Comparison of ENCODE assay signal across 11 cellular contexts in the genomic region with DNA sequence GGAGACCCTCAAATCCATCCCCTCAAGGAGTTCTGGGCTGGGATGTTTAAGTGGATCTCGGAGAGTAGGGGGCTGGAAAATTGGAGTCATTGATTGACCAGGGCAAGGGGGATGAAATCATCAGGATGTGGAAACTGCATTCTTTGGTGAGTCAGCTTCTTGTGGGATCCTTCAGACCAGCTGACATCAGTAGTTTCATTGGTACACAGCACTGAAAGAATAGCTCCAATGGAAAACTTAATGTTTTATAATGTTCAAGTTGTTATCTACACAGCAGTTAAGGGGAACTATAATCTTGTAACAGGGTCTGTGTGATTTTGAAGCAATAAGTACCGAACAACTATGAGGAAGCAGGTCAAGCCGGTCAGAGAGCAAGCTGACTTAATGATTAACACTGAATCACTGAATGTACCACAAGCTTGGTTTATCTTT.
DNase-seq lines count a peak whose midpoint lies in the region; ATAC-seq and TF ChIP-seq lines count a peak whose summit lies in the region.
"Had no signal": no experiment of that assay in that cellular context is flagged by ENCODE, and none has a peak within 500 bp of the region (broad histone marks: within the 10 kb centered on the region; RNA-seq: fewer than 3 reads in every experiment).

No MANE protein-coding gene starts in this region.

- TF ChIP-seq CTCF in foreskin keratinocyte (conservative IDR thresholded peaks at IDR 0.05) (no peak), left ventricle myocardium inferior (IDR thresholded peaks at IDR 0.05; ENCODE audit: borderline replicate concordance) (no peak)

- H3K4me1 ChIP-seq in ACC112 (ENCODE audit: control insufficient read depth, insufficient read depth, low read length, unreplicated experiment) (peaks cover 8% of the 10 kb centered on the region), foreskin keratinocyte (peaks cover 6% of the 10 kb centered on the region), left ventricle myocardium inferior (no peaks in the 10 kb centered on the region)
- H3K4me1 ChIP-seq: body of pancreas had no signal

- H3K4me3 ChIP-seq in ACC112 (ENCODE audit: low read depth, low read length) (peak overlapping the region; percentile 54; the same call in 1 of the 2 replicates), left ventricle myocardium inferior (no peak overlapping the region)
- H3K4me3 ChIP-seq: body of pancreas had no signal

- no peaks in the 10 kb centered on the region for H3K9me3 ChIP-seq in left ventricle myocardium inferior (replicated peaks)
- H3K9me3 ChIP-seq: body of pancreas had no signal

- no peaks in the 10 kb centered on the region for H3K36me3 ChIP-seq in ACC112 (ENCODE audit: insufficient read depth, low read length)
- no peaks in the 10 kb centered on the region for H3K36me3 ChIP-seq in left ventricle myocardium inferior

- peak; percentile 80 for ATAC-seq in foreskin keratinocyte
- no peak for ATAC-seq in HG02763 (IDR thresholded peaks at IDR 0.05; ENCODE audit: unreplicated experiment)
- no peak for ATAC-seq in left ventricle myocardium superior
- ATAC-seq: body of pancreas had no signal

- intact Hi-C loops in left ventricle myocardium inferior (cut with micrococcal nuclease), result no loop called here
- intact Hi-C loops in left ventricle myocardium superior (cut with micrococcal nuclease), result no loop called here

- H2AFZ ChIP-seq in ACC112 (ENCODE audit: low read length, unreplicated experiment), result no peak overlapping the region

- DNase-seq in HCEC 1CT (peak; percentile 63), UCSD-AML1 (lab: John Stamatoyannopoulos, UW; ENCODE audit: unreplicated experiment) (peak; percentile 13), foreskin keratinocyte (peak; percentile 31 to 64), left ventricle myocardium inferior (no peak), left ventricle myocardium superior (no peak), NCI-H526 treated with DMSO at 0.1 percent for 48 hours (lab: John Stamatoyannopoulos, UW) (no peak)
- DNase-seq: stimulated activated CD4-positive, alpha-beta T cell treated with anti-CD3 and anti-CD28 coated beads, Interleukin-1b, Interleukin-23, amount 100 ng/mL, for 48 hours; substantia nigra had no signal

- H3K27me3 ChIP-seq in ACC112 (ENCODE audit: insufficient read depth, low read length) (no peaks in the 10 kb centered on the region), foreskin keratinocyte (no peaks in the 10 kb centered on the region), left ventricle myocardium inferior (ENCODE audit: low read depth) (no peaks in the 10 kb centered on the region)
- H3K27me3 ChIP-seq: body of pancreas had no signal

- no peaks in the 10 kb centered on the region for H3K79me2 ChIP-seq in ACC112 (ENCODE audit: control insufficient read depth, insufficient read depth, low read length, unreplicated experiment)

- H3K27ac ChIP-seq in ACC112 (ENCODE audit: low read depth, low read length) (peak overlapping the region; percentile 95), foreskin keratinocyte (no peak overlapping the region), left ventricle myocardium inferior (replicated peaks) (no peak overlapping the region)
- H3K27ac ChIP-seq: body of pancreas had no signal

Comparison
In these comparisons a context has a peak if more than half of its experiments do, and no peak if none do; other contexts are left out.
1. DNase-seq: peak in HCEC 1CT (single experiment), UCSD-AML1 (single experiment) and foreskin keratinocyte (2 of 2); none in left ventricle myocardium inferior (single experiment), left ventricle myocardium superior (single experiment) and NCI-H526 treated with DMSO at 0.1 percent for 48 hours (single experiment).